ENCODE assay signal across 16 cellular contexts in the genomic region with DNA sequence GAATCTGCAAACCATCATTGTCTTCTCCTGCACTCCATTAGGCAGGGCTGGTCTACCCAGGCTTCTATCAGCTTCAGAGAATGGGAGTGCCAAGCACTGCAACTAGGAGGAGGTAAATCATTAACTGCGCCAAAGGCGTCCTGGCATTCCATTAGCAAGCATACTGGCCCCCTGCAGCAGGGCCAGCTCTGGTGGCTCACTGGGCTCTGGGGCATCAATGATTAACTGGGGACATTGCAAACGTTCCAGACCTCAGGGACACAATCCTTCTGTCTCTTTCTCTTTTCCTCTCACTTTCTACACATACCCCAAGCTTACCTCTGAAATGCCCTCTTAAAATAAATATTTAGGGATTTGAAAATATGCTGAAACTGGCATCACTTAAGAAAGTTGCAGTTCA.
A peak's percentile ranks its signal among the peaks of the same experiment; 100 is the strongest.
DNase-seq lines count a peak whose midpoint lies in the region; ATAC-seq, FAIRE-seq and TF ChIP-seq lines count a peak whose summit lies in the region.
"Had no signal": no experiment of that assay in that cellular context is flagged by ENCODE, and none has a peak within 500 bp of the region (broad histone marks: within the 10 kb centered on the region; RNA-seq: fewer than 3 reads in every experiment).

No MANE protein-coding gene starts in this region.

- H3K4me3 ChIP-seq in kidney epithelial cell (ENCODE audit: low read depth, low read length): no peak overlapping the region
- no peak overlapping the region for H3K4me3 ChIP-seq in pancreas

- POLR2A ChIA-PET in activated CD4-positive, alpha-beta memory T cell treated with anti-CD3 and anti-CD28 coated beads, Interleukin-2, amount 10 ng/mL, durations not matched to agents 7 days and 5 days (lab: Charles Lee): no interaction called here

- H3K4me3 Mint-ChIP-seq in activated CD4-positive, alpha-beta memory T cell treated with anti-CD3 and anti-CD28 coated beads, Interleukin-2, amount 10 ng/mL, durations not matched to agents 7 days and 5 days: no peak overlapping the region
- H3K4me3 Mint-ChIP-seq: activated CD8-positive, alpha-beta T cell treated with anti-CD3 and anti-CD28 coated beads, Interleukin-2, amount 10 ng/mL, durations not matched to agents 7 days and 5 days; effector memory CD8-positive, alpha-beta T cell; nephron progenitor cell had no signal

- H3K4me1 Mint-ChIP-seq in activated CD4-positive, alpha-beta memory T cell treated with anti-CD3 and anti-CD28 coated beads, Interleukin-2, amount 10 ng/mL, durations not matched to agents 7 days and 5 days: peaks cover 12% of the 10 kb centered on the region

- peaks cover 25% of the 10 kb centered on the region for H3K27me3 Mint-ChIP-seq in activated CD4-positive, alpha-beta memory T cell treated with anti-CD3 and anti-CD28 coated beads, Interleukin-2, amount 10 ng/mL, durations not matched to agents 7 days and 5 days

- no peak overlapping the region for H3K27ac Mint-ChIP-seq in activated CD4-positive, alpha-beta memory T cell treated with anti-CD3 and anti-CD28 coated beads, Interleukin-2, amount 10 ng/mL, durations not matched to agents 7 days and 5 days
- H3K27ac Mint-ChIP-seq: activated CD8-positive, alpha-beta T cell treated with anti-CD3 and anti-CD28 coated beads, Interleukin-2, amount 10 ng/mL, durations not matched to agents 7 days and 5 days; effector memory CD8-positive, alpha-beta T cell; nephron progenitor cell had no signal

- no peak for TF ChIP-seq CTCF in kidney epithelial cell (IDR thresholded peaks at IDR 0.05; ENCODE audit: insufficient read depth, low read length, poor library complexity, severe bottlenecking)
- no peak for TF ChIP-seq CTCF in pancreas (IDR thresholded peaks at IDR 0.05)

- WGBS in pancreas, 2 donors: 13 to 17% methylated on average over 3 of the region's 3 CpGs

- H3K4me1 ChIP-seq in pancreas: peaks cover 12 to 22% (median 16%) of the 10 kb centered on the region in 3 donors

- peaks cover 1% of the 10 kb centered on the region for H3K36me3 ChIP-seq in kidney epithelial cell (ENCODE audit: control insufficient read depth, insufficient read depth, low read length)
- H3K36me3 ChIP-seq in pancreas: no peaks in the 10 kb centered on the region

- ATAC-seq in pancreas (peak; percentile 96 to 99 (median 97)), GM18519 (IDR thresholded peaks at IDR 0.05; ENCODE audit: low FRiP score, unreplicated experiment) (no peak), HG03135 (IDR thresholded peaks at IDR 0.05; ENCODE audit: unreplicated experiment) (no peak)
- ATAC-seq: activated CD8-positive, alpha-beta T cell treated with anti-CD3 and anti-CD28 coated beads, Interleukin-2, amount 10 ng/mL, durations not matched to agents 7 days and 5 days; effector memory CD8-positive, alpha-beta T cell had no signal

- FAIRE-seq in pancreas (lab: Jason Lieb, UNC): no peak

- H3K9me3 ChIP-seq in pancreas: no peaks in the 10 kb centered on the region

- intact Hi-C loops in pancreas (cut with DNase I): no loop called here

- H3K9me3 Mint-ChIP-seq in activated CD4-positive, alpha-beta memory T cell treated with anti-CD3 and anti-CD28 coated beads, Interleukin-2, amount 10 ng/mL, durations not matched to agents 7 days and 5 days: no peaks in the 10 kb centered on the region
- H3K9me3 Mint-ChIP-seq: effector memory CD8-positive, alpha-beta T cell; nephron progenitor cell had no signal

- no peaks in the 10 kb centered on the region for H3K36me3 Mint-ChIP-seq in activated CD4-positive, alpha-beta memory T cell treated with anti-CD3 and anti-CD28 coated beads, Interleukin-2, amount 10 ng/mL, durations not matched to agents 7 days and 5 days (ENCODE audit: low read depth)

- CTCF ChIA-PET in activated CD4-positive, alpha-beta memory T cell treated with anti-CD3 and anti-CD28 coated beads, Interleukin-2, amount 10 ng/mL, durations not matched to agents 7 days and 5 days (lab: Charles Lee): no interaction called here

- no peaks in the 10 kb centered on the region for H3K27me3 ChIP-seq in kidney epithelial cell (ENCODE audit: control insufficient read depth, insufficient read depth, low read length)
- no peaks in the 10 kb centered on the region for H3K27me3 ChIP-seq in pancreas

- H3K27ac ChIP-seq in pancreas: peak overlapping the region in 2 of 4 donors; percentile 50 to 68

- peak; percentile 81 for DNase-seq in COLO668 (lab: John Stamatoyannopoulos, UW; ENCODE audit: unreplicated experiment)
- peak; percentile 64 to 83 for DNase-seq in NCI-H526 (lab: John Stamatoyannopoulos, UW)
- DNase-seq in kidney epithelial cell (ENCODE audit: low read depth): peak; percentile 90
- DNase-seq in pancreas: peak; percentile 75 to 89 (median 86)
- no peak for DNase-seq in activated CD4-positive, alpha-beta memory T cell treated with anti-CD3 and anti-CD28 coated beads, Interleukin-2, amount 10 ng/mL, durations not matched to agents 7 days and 5 days
- DNase-seq in activated CD8-positive, alpha-beta memory T cell treated with anti-CD3 and anti-CD28 coated beads for 24 hours: no peak
- DNase-seq: activated CD8-positive, alpha-beta T cell treated with anti-CD3 and anti-CD28 coated beads, Interleukin-2, amount 10 ng/mL, durations not matched to agents 7 days and 5 days; central memory CD4-positive, alpha-beta T cell; effector memory CD8-positive, alpha-beta T cell; HCEC 1CT; mammary epithelial cell; MV-4-11; NCI-H774; nephron progenitor cell had no signal

Comparison
In these comparisons a context has a peak if more than half of its experiments do, and no peak if none do; other contexts are left out.
1. DNase-seq: peak in COLO668 (single experiment), NCI-H526 (2 of 2), kidney epithelial cell (single experiment) and pancreas (6 of 6); none in activated CD4-positive, alpha-beta memory T cell treated with anti-CD3 and anti-CD28 coated beads, Interleukin-2, amount 10 ng/mL, durations not matched to agents 7 days and 5 days (single experiment) and activated CD8-positive, alpha-beta memory T cell treated with anti-CD3 and anti-CD28 coated beads for 24 hours (single experiment).
2. ATAC-seq: peak in pancreas (4 of 4); none in GM18519 (single experiment) and HG03135 (single experiment).